Comparison of ENCODE assay signal across 29 cellular contexts in the genomic region with DNA sequence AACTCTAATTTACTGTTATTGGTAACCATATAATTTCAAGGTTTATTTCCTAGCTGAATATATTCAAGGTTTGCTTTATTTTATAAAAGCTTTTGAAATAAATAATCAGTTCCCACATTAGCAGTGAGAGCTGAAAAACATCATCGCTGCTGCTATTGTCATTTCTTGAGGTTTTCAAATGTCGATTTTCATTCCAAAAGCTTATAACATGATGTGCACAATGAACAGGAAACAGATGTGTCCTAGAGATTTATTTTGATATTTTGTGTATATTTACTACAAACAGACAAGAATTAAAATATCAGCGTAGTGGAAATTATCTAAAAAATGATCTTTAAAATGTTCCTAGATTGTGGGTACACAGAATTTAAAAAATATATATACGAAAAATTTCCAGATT.
"Had no signal": no experiment of that assay in that cellular context is flagged by ENCODE, and none has a peak within 500 bp of the region (broad histone marks: within the 10 kb centered on the region; RNA-seq: fewer than 3 reads in every experiment).

No MANE protein-coding gene starts in this region.

- H3K4me1 ChIP-seq: breast epithelium, colonic mucosa, esophagus squamous epithelium had no signal

- H3K27ac ChIP-seq: adrenal gland, breast epithelium, cardiac muscle cell, colonic mucosa, epithelial cell of prostate, esophagus squamous epithelium had no signal

- H3K9me3 ChIP-seq: adrenal gland, breast epithelium, colonic mucosa, esophagus squamous epithelium had no signal

- H3K36me3 ChIP-seq: adrenal gland, breast epithelium, cardiac muscle cell, colonic mucosa, esophagus squamous epithelium had no signal

- H3K27me3 ChIP-seq: adrenal gland, breast epithelium, cardiac muscle cell, colonic mucosa had no signal

- ATAC-seq: activated CD4-positive, alpha-beta T cell treated with anti-CD3 and anti-CD28 coated beads for 36 hours; activated CD8-positive, alpha-beta memory T cell treated with anti-CD3 and anti-CD28 coated beads, Interleukin-2, amount 10 ng/mL, durations not matched to agents 7 days and 5 days; activated CD8-positive, alpha-beta T cell treated with anti-CD3 and anti-CD28 coated beads, Interleukin-2, amount 10 ng/mL, durations not matched to agents 7 days and 5 days; activated naive CD8-positive, alpha-beta T cell treated with anti-CD3 and anti-CD28 coated beads, Interleukin-2, amount 50 U/mL, for 24 hours; effector memory CD8-positive, alpha-beta T cell; T-helper 17 cell had no signal

- DNase-seq: activated CD4-positive, alpha-beta memory T cell treated with anti-CD3 and anti-CD28 coated beads for 36 hours; activated CD4-positive, alpha-beta T cell treated with anti-CD3 and anti-CD28 coated beads for 36 hours; activated CD4-positive, CD25-positive, alpha-beta regulatory T cell; activated CD4-positive, CD25-positive, alpha-beta regulatory T cell treated with anti-CD3 and anti-CD28 coated beads, Interleukin-2, amount 50 U/mL, for 72 hours; activated CD8-positive, alpha-beta memory T cell treated with anti-CD3 and anti-CD28 coated beads, Interleukin-2, amount 10 ng/mL, durations not matched to agents 7 days and 5 days; activated CD8-positive, alpha-beta memory T cell treated with anti-CD3 and anti-CD28 coated beads, Interleukin-2, amount 50 U/mL, for 4 hours; activated CD8-positive, alpha-beta T cell treated with anti-CD3 and anti-CD28 coated beads, Interleukin-2, amount 10 ng/mL, durations not matched to agents 7 days and 5 days; activated effector memory CD4-positive, alpha-beta T cell treated with anti-CD3 and anti-CD28 coated beads, Interleukin-2, amount 50 U/mL, for 16 hours; activated naive CD4-positive, alpha-beta T cell treated with anti-CD3 and anti-CD28 coated beads for 36 hours; activated naive CD8-positive, alpha-beta T cell treated with anti-CD3 and anti-CD28 coated beads for 36 hours; activated naive CD8-positive, alpha-beta T cell treated with anti-CD3 and anti-CD28 coated beads, Interleukin-2, amount 50 U/mL, for 24 hours; activated T-cell treated with anti-CD3 and anti-CD28 coated beads, Interleukin-2, amount 50 U/mL, for 1 hour; activated T-cell treated with anti-CD3 and anti-CD28 coated beads, Interleukin-2, amount 50 U/mL, for 48 hours; adrenal gland; amygdala; aorta; central memory CD4-positive, alpha-beta T cell; cerebellar nuclear complex; colonic mucosa; effector CD4-positive, alpha-beta T cell; effector memory CD8-positive, alpha-beta T cell; esophagus squamous epithelium; foreskin melanocyte; T-helper 1 cell; T-helper 17 cell; T1000 had no signal

- H3K4me3 ChIP-seq: adrenal gland, breast epithelium, cardiac muscle cell, colonic mucosa, esophagus squamous epithelium had no signal
